Comparison of ENCODE assay signal across 20 cellular contexts in genomic region chr22:36299295-36299694, GRCh38. TPM values are rescaled to one million over a fixed set of nuclear protein-coding genes. Genes with fewer than 3 reads are reported as not detected.
DNase-seq lines count a peak whose midpoint lies in the region; ATAC-seq and TF ChIP-seq lines count a peak whose summit lies in the region.
"Had no signal": no experiment of that assay in that cellular context is flagged by ENCODE, and none has a peak within 500 bp of the region (broad histone marks: within the 10 kb centered on the region; RNA-seq: fewer than 3 reads in every experiment).

No MANE protein-coding gene starts in this region.

- H3K4me1 ChIP-seq in naive thymus-derived CD4-positive, alpha-beta T cell (ENCODE audit: control insufficient read depth in 2 of 2, insufficient read depth in 2 of 2, low read length in 2 of 2), result peaks cover 0 to 3% of the 10 kb centered on the region in 2 donors
- H3K4me1 ChIP-seq: suprapubic skin had no signal

- DNase-seq in stimulated activated naive CD8-positive, alpha-beta T cell treated with anti-CD3 and anti-CD28 coated beads, Interleukin-15, Interleukin-2, amounts not matched to agents 100 U/mL and 50 U/mL, for 24 hours, result no peak
- no peak for DNase-seq in activated naive CD8-positive, alpha-beta T cell treated with anti-CD3 and anti-CD28 coated beads, Interleukin-2, amount 50 U/mL, for 24 hours
- DNase-seq in naive thymus-derived CD4-positive, alpha-beta T cell, result no peak
- no peak for DNase-seq in lower leg skin (ENCODE audit: low spot score in 2 of 2)
- DNase-seq: activated CD4-positive, alpha-beta T cell treated with anti-CD3 and anti-CD28 coated beads, Interleukin-2, amount 50 U/mL, for 4 hours; activated T-cell treated with anti-CD3 and anti-CD28 coated beads for 4 hours; DMS79; effector memory CD8-positive, alpha-beta T cell; H7; natural killer cell; NCI-H2171; NCI-H526 treated with DMSO at 0.1 percent for 48 hours; retina; SK-N-SH had no signal

- peak overlapping the region; percentile 6 for H3K27ac ChIP-seq in naive thymus-derived CD4-positive, alpha-beta T cell (ENCODE audit: low read depth, low read length)
- H3K27ac ChIP-seq: suprapubic skin had no signal

- intact Hi-C loops in naive thymus-derived CD4-positive, alpha-beta T cell (cut with micrococcal nuclease), result no loop called here
- intact Hi-C loops in lower leg skin (cut with DNase I; ENCODE audit: low total_unique reads), result no loop called here

- no peaks in the 10 kb centered on the region for H3K27me3 Mint-ChIP-seq in stimulated activated naive CD8-positive, alpha-beta T cell treated with anti-CD3 and anti-CD28 coated beads, Interleukin-15, Interleukin-2, amounts not matched to agents 100 ng/mL and 50 ng/mL, for 24 hours
- H3K27me3 Mint-ChIP-seq in activated naive CD8-positive, alpha-beta T cell treated with anti-CD3 and anti-CD28 coated beads, Interleukin-2, amount 50 U/mL, for 24 hours, result no peaks in the 10 kb centered on the region
- no peaks in the 10 kb centered on the region for H3K27me3 Mint-ChIP-seq in naive thymus-derived CD4-positive, alpha-beta T cell
- H3K27me3 Mint-ChIP-seq: effector memory CD8-positive, alpha-beta T cell had no signal

- no peak for TF ChIP-seq CTCF in lower leg skin (IDR thresholded peaks at IDR 0.05)

- no peaks in the 10 kb centered on the region for H3K9me3 Mint-ChIP-seq in stimulated activated naive CD8-positive, alpha-beta T cell treated with anti-CD3 and anti-CD28 coated beads, Interleukin-15, Interleukin-2, amounts not matched to agents 100 ng/mL and 50 ng/mL, for 24 hours
- no peaks in the 10 kb centered on the region for H3K9me3 Mint-ChIP-seq in activated naive CD8-positive, alpha-beta T cell treated with anti-CD3 and anti-CD28 coated beads, Interleukin-2, amount 50 U/mL, for 24 hours
- H3K9me3 Mint-ChIP-seq in naive thymus-derived CD4-positive, alpha-beta T cell, result peaks cover 0 to 2% (median 0%) of the 10 kb centered on the region in 11 donors
- H3K9me3 Mint-ChIP-seq: effector memory CD8-positive, alpha-beta T cell; natural killer cell had no signal

- H3K9me3 ChIP-seq in naive thymus-derived CD4-positive, alpha-beta T cell (ENCODE audit: control insufficient read depth in 2 of 3, low read length in 3 of 3), result no peaks in the 10 kb centered on the region
- H3K9me3 ChIP-seq: SK-N-SH, suprapubic skin had no signal

- no peak overlapping the region for H3K4me3 Mint-ChIP-seq in stimulated activated naive CD8-positive, alpha-beta T cell treated with anti-CD3 and anti-CD28 coated beads, Interleukin-15, Interleukin-2, amounts not matched to agents 100 ng/mL and 50 ng/mL, for 24 hours
- H3K4me3 Mint-ChIP-seq in activated naive CD8-positive, alpha-beta T cell treated with anti-CD3 and anti-CD28 coated beads, Interleukin-2, amount 50 U/mL, for 24 hours, result no peak overlapping the region
- no peak overlapping the region for H3K4me3 Mint-ChIP-seq in naive thymus-derived CD4-positive, alpha-beta T cell
- H3K4me3 Mint-ChIP-seq: effector memory CD8-positive, alpha-beta T cell; natural killer cell had no signal

- no peak overlapping the region for H3K4me3 ChIP-seq in naive thymus-derived CD4-positive, alpha-beta T cell (ENCODE audit: low read length)
- no peak overlapping the region for H3K4me3 ChIP-seq in lower leg skin (ENCODE audit: low read depth, poor library complexity, severe bottlenecking)
- H3K4me3 ChIP-seq: K562, suprapubic skin had no signal

- H3K36me3 Mint-ChIP-seq in stimulated activated naive CD8-positive, alpha-beta T cell treated with anti-CD3 and anti-CD28 coated beads, Interleukin-15, Interleukin-2, amounts not matched to agents 100 ng/mL and 50 ng/mL, for 24 hours (ENCODE audit: low read depth), result peaks cover 84% of the 10 kb centered on the region
- H3K36me3 Mint-ChIP-seq in activated naive CD8-positive, alpha-beta T cell treated with anti-CD3 and anti-CD28 coated beads, Interleukin-2, amount 50 U/mL, for 24 hours (ENCODE audit: low read depth), result peaks cover 74% of the 10 kb centered on the region
- H3K36me3 Mint-ChIP-seq in naive thymus-derived CD4-positive, alpha-beta T cell, result peaks cover 8 to 67% (median 40%) of the 10 kb centered on the region in 5 donors

- peak overlapping the region; percentile 52 for H3K27ac Mint-ChIP-seq in stimulated activated naive CD8-positive, alpha-beta T cell treated with anti-CD3 and anti-CD28 coated beads, Interleukin-15, Interleukin-2, amounts not matched to agents 100 ng/mL and 50 ng/mL, for 24 hours
- peak overlapping the region; percentile 31 for H3K27ac Mint-ChIP-seq in activated naive CD8-positive, alpha-beta T cell treated with anti-CD3 and anti-CD28 coated beads, Interleukin-2, amount 50 U/mL, for 24 hours
- H3K27ac Mint-ChIP-seq in naive thymus-derived CD4-positive, alpha-beta T cell, result peak overlapping the region in 5 of 9 donors; percentile 12 to 69 (median 36)
- H3K27ac Mint-ChIP-seq: natural killer cell had no signal

- POLR2A ChIA-PET in naive thymus-derived CD4-positive, alpha-beta T cell (lab: Charles Lee), result interaction anchor here (1.1 to 1.9 kb wide), 3 partner anchors 13 to 171 kb away, joined by 3 to 7 read pairs (median 6); no protein-coding TSS in a partner anchor

- no peaks in the 10 kb centered on the region for H3K27me3 ChIP-seq in naive thymus-derived CD4-positive, alpha-beta T cell (ENCODE audit: control insufficient read depth in 2 of 2, insufficient read depth in 2 of 2, low read length in 2 of 2)
- H3K27me3 ChIP-seq: suprapubic skin had no signal

- no peak for TF ChIP-seq POLR2A in lower leg skin (IDR thresholded peaks at IDR 0.05)

- CTCF ChIA-PET in naive thymus-derived CD4-positive, alpha-beta T cell (lab: Charles Lee), result interaction anchor here (0.9 to 7.0 kb wide), 8 partner anchors 14 to 187 kb away, joined by 3 to 119 read pairs (median 4); no protein-coding TSS in a partner anchor

- WGBS in lower leg skin, 2 donors, result 84 to 89% methylated on average over 14 of the region's 14 CpGs

- ATAC-seq in stimulated activated naive CD8-positive, alpha-beta T cell treated with anti-CD3 and anti-CD28 coated beads, Interleukin-15, Interleukin-2, amounts not matched to agents 100 U/mL and 50 U/mL, for 24 hours, result no peak
- no peak for ATAC-seq in activated naive CD8-positive, alpha-beta T cell treated with anti-CD3 and anti-CD28 coated beads, Interleukin-2, amount 50 U/mL, for 24 hours
- no peak for ATAC-seq in naive thymus-derived CD4-positive, alpha-beta T cell
- no peak for ATAC-seq in HG03097 (IDR thresholded peaks at IDR 0.05; ENCODE audit: low FRiP score, unreplicated experiment)
- ATAC-seq in HG03025 (IDR thresholded peaks at IDR 0.05; ENCODE audit: low FRiP score, unreplicated experiment), result no peak
- ATAC-seq: effector memory CD8-positive, alpha-beta T cell; esophagus mucosa; K562; natural killer cell had no signal

- H3K4me1 Mint-ChIP-seq in stimulated activated naive CD8-positive, alpha-beta T cell treated with anti-CD3 and anti-CD28 coated beads, Interleukin-15, Interleukin-2, amounts not matched to agents 100 ng/mL and 50 ng/mL, for 24 hours (ENCODE audit: low read depth), result peaks cover 9% of the 10 kb centered on the region
- peaks cover 24% of the 10 kb centered on the region for H3K4me1 Mint-ChIP-seq in activated naive CD8-positive, alpha-beta T cell treated with anti-CD3 and anti-CD28 coated beads, Interleukin-2, amount 50 U/mL, for 24 hours
- peaks cover 8 to 22% (median 15%) of the 10 kb centered on the region in 7 donors for H3K4me1 Mint-ChIP-seq in naive thymus-derived CD4-positive, alpha-beta T cell

- peaks cover 79 to 100% (median 83%) of the 10 kb centered on the region in 3 experiments for H3K36me3 ChIP-seq in naive thymus-derived CD4-positive, alpha-beta T cell (ENCODE audit: control insufficient read depth in 2 of 3, insufficient read depth in 3 of 3, low read length in 3 of 3)

RNA-seq across cellular contexts. Expression of gene APOL1, which starts 46.4 kb away (rescaled TPM):
- total RNA-seq in naive thymus-derived CD4-positive, alpha-beta T cell, result 10 to 100 TPM in 4 of 5 experiments, 1 to 10 TPM in 1; 8.6 to 91.1 (median 18.4) TPM
- 10 to 100 TPM in 1 of 2 donors, 1 to 10 TPM in 1; 6.2 to 14.9 TPM for polyA plus RNA-seq in naive thymus-derived CD4-positive, alpha-beta T cell
- total RNA-seq in lower leg skin, result 1 to 10 TPM in 2 of 4 donors, under 1 TPM in 2; 0.46 to 4.1 (median 2.0) TPM
- total RNA-seq: H7 had no signal

RNA-seq across cellular contexts. Expression of gene APOL2, which starts 60.0 kb away (rescaled TPM):
- total RNA-seq in naive thymus-derived CD4-positive, alpha-beta T cell, result 100 to 1,000 TPM in 1 of 5 experiments, 10 to 100 TPM in 4; 30.1 to 133 (median 66.9) TPM
- polyA plus RNA-seq in naive thymus-derived CD4-positive, alpha-beta T cell, result 10 to 100 TPM; 13.4 to 14.9 TPM
- total RNA-seq in lower leg skin, result 10 to 100 TPM; 14.2 to 24.8 (median 20.0) TPM
